Comparison of ENCODE assay signal across 8 cellular contexts in genomic region chr7:82559203-82559805, GRCh38.
A peak's percentile ranks its signal among the peaks of the same experiment; 100 is the strongest.
DNase-seq lines count a peak whose midpoint lies in the region; ATAC-seq and FAIRE-seq lines count a peak whose summit lies in the region.

No MANE protein-coding gene starts in this region.

- peak; percentile 94 for ATAC-seq in GM18868 (IDR thresholded peaks at IDR 0.05; ENCODE audit: unreplicated experiment)
- no peak for ATAC-seq in activated CD4-positive, alpha-beta T cell treated with anti-CD3 and anti-CD28 coated beads for 36 hours

- intact Hi-C loops in activated CD4-positive, alpha-beta T cell treated with anti-CD3 and anti-CD28 coated beads for 36 hours (cut with DNase I, micrococcal nuclease), result no loop called here

- no peak overlapping the region for H3K27ac Mint-ChIP-seq in activated CD4-positive, alpha-beta T cell treated with anti-CD3 and anti-CD28 coated beads for 36 hours

- H3K27me3 Mint-ChIP-seq in activated CD4-positive, alpha-beta T cell treated with anti-CD3 and anti-CD28 coated beads for 36 hours, result peaks cover 2% of the 10 kb centered on the region

- no peaks in the 10 kb centered on the region for H3K9me3 ChIP-seq in mucosa of stomach (ENCODE audit: control insufficient read depth, low read length)

- CTCF ChIA-PET in activated CD4-positive, alpha-beta T cell treated with anti-CD3 and anti-CD28 coated beads for 36 hours (lab: Charles Lee), result interaction anchor here (0.9 kb wide), 1 partner anchor 12 kb away, joined by 3 read pairs; no protein-coding TSS in a partner anchor

- no peak overlapping the region for H3K4me3 ChIP-seq in mucosa of stomach (ENCODE audit: low read length)

- no peaks in the 10 kb centered on the region for H3K36me3 ChIP-seq in mucosa of stomach (ENCODE audit: control insufficient read depth, insufficient read depth, low read length)

- no peaks in the 10 kb centered on the region for H3K4me1 ChIP-seq in mucosa of stomach (ENCODE audit: control insufficient read depth, insufficient read depth, low read length)

- H3K4me1 Mint-ChIP-seq in activated CD4-positive, alpha-beta T cell treated with anti-CD3 and anti-CD28 coated beads for 36 hours, result no peaks in the 10 kb centered on the region

- H3K27me3 ChIP-seq in mucosa of stomach (ENCODE audit: control insufficient read depth, insufficient read depth, low read length), result no peaks in the 10 kb centered on the region

- DNase-seq in NAMALWA (ENCODE audit: low spot score), result peak; percentile 95
- peak; percentile 95 for DNase-seq in SHP77 treated with DMSO at 0.1 percent for 48 hours (lab: John Stamatoyannopoulos, UW)
- no peak for DNase-seq in COLO829 (ENCODE audit: low spot score)
- DNase-seq in pons (ENCODE audit: low spot score), result no peak
- no peak for DNase-seq in frontal cortex (ENCODE audit: low spot score in 2 of 2)
- DNase-seq in activated CD4-positive, alpha-beta T cell treated with anti-CD3 and anti-CD28 coated beads for 36 hours, result no peak

- no peak overlapping the region for H3K4me3 Mint-ChIP-seq in activated CD4-positive, alpha-beta T cell treated with anti-CD3 and anti-CD28 coated beads for 36 hours

- no peaks in the 10 kb centered on the region for H3K9me3 Mint-ChIP-seq in activated CD4-positive, alpha-beta T cell treated with anti-CD3 and anti-CD28 coated beads for 36 hours (ENCODE audit: low read depth)

- no peak for FAIRE-seq in frontal cortex (lab: Jason Lieb, UNC)

- H3K9ac ChIP-seq in mucosa of stomach (ENCODE audit: low read length), result peak overlapping the region; percentile 8

- no peaks in the 10 kb centered on the region for H3K36me3 Mint-ChIP-seq in activated CD4-positive, alpha-beta T cell treated with anti-CD3 and anti-CD28 coated beads for 36 hours (ENCODE audit: low read depth)

- POLR2A ChIA-PET in activated CD4-positive, alpha-beta T cell treated with anti-CD3 and anti-CD28 coated beads for 36 hours (lab: Charles Lee), result interaction anchor here (0.6 kb wide), 1 partner anchor 297 kb away, joined by 3 read pairs; no protein-coding TSS in a partner anchor

Comparison
In these comparisons a context has a peak if more than half of its experiments do, and no peak if none do; other contexts are left out.
1. DNase-seq: peak in NAMALWA (single experiment) and SHP77 treated with DMSO at 0.1 percent for 48 hours (single experiment); none in COLO829 (single experiment), pons (single experiment), frontal cortex (0 of 2) and activated CD4-positive, alpha-beta T cell treated with anti-CD3 and anti-CD28 coated beads for 36 hours (single experiment).